In genomic region chr7:100430450-100431285, GRCh38 we compare ENCODE assay signal across 8 cellular contexts. TPM values are rescaled to one million over a fixed set of nuclear protein-coding genes. Genes with fewer than 3 reads are reported as not detected.
DNase-seq lines count a peak whose midpoint lies in the region; ATAC-seq, FAIRE-seq and TF ChIP-seq lines count a peak whose summit lies in the region.

No MANE protein-coding gene starts in this region.

- H3K27me3 ChIP-seq in ACC112 (ENCODE audit: insufficient read depth, low read length), result no peaks in the 10 kb centered on the region

- peaks cover 52% of the 10 kb centered on the region for H3K4me1 Mint-ChIP-seq in nephron progenitor cell

- H3K27ac Mint-ChIP-seq in nephron progenitor cell, result peak overlapping the region; percentile 87

- DNase-seq in HFF-Myc (ENCODE audit: extremely low read depth, low read depth) (no peak), epithelial cell of proximal tubule (ENCODE audit: low read depth) (no peak), nephron progenitor cell (no peak), NCI-H1048 (lab: John Stamatoyannopoulos, UW) (no peak), D721Med (ENCODE audit: insufficient read length, low spot score) (no peak)
- peak; percentile 39 to 49 for DNase-seq in activated CD4-positive, alpha-beta T cell treated with anti-CD3 and anti-CD28 coated beads, Interleukin-2, amount 50 U/mL, for 48 hours

- 0 out of 2 replicates have a peak, but pooled peaks cover 8% of the 10 kb centered on the region for H3K36me3 ChIP-seq in ACC112 (ENCODE audit: insufficient read depth, low read length)

- H3K27me3 Mint-ChIP-seq in nephron progenitor cell (ENCODE audit: low read depth, poor library complexity), result peaks cover 12% of the 10 kb centered on the region

- no peak for FAIRE-seq in D721Med (lab: Jason Lieb, UNC)

- peaks cover 40% of the 10 kb centered on the region for H3K79me2 ChIP-seq in ACC112 (ENCODE audit: control insufficient read depth, insufficient read depth, low read length, unreplicated experiment)

- H3K27ac ChIP-seq in ACC112 (ENCODE audit: low read depth, low read length), result peak overlapping the region; percentile 95

- peaks cover 36% of the 10 kb centered on the region for H3K36me3 Mint-ChIP-seq in nephron progenitor cell (ENCODE audit: low read depth)

- no peak for TF ChIP-seq CTCF in HFF-Myc (IDR thresholded peaks at IDR 0.05; ENCODE audit: low read depth, low read length, missing control alignments)
- TF ChIP-seq CTCF in epithelial cell of proximal tubule (conservative IDR thresholded peaks at IDR 0.05; ENCODE audit: low read depth, low read length), result no peak
- no peak for TF ChIP-seq CTCF in nephron progenitor cell (IDR thresholded peaks at IDR 0.05)
- no peak for TF ChIP-seq CTCF in D721Med (IDR thresholded peaks at IDR 0.05; ENCODE audit: insufficient read depth, missing control alignments)

- peaks cover 7% of the 10 kb centered on the region for H3K9me3 Mint-ChIP-seq in nephron progenitor cell

- H3K4me1 ChIP-seq in ACC112 (ENCODE audit: control insufficient read depth, insufficient read depth, low read length, unreplicated experiment), result peaks cover 30% of the 10 kb centered on the region

- H3K4me3 Mint-ChIP-seq in nephron progenitor cell, result peak overlapping the region; percentile 88

- no peak for ATAC-seq in HG03139 (IDR thresholded peaks at IDR 0.05; ENCODE audit: unreplicated experiment)

- no peak overlapping the region for H2AFZ ChIP-seq in ACC112 (ENCODE audit: low read length, unreplicated experiment)

- H3K4me3 ChIP-seq in ACC112 (ENCODE audit: low read depth, low read length), result peak overlapping the region; percentile 80
- peak overlapping the region; percentile 76 for H3K4me3 ChIP-seq in HFF-Myc (replicated peaks; ENCODE audit: low read depth, low read length)
- peak overlapping the region; percentile 92 for H3K4me3 ChIP-seq in epithelial cell of proximal tubule (ENCODE audit: low read depth, low read length)

RNA-seq across cellular contexts. Expression of gene MEPCE, which starts 1.0 kb away (rescaled TPM):
- total RNA-seq in epithelial cell of proximal tubule, result 26.5 and 34.1 TPM in 2 replicates

RNA-seq across cellular contexts. Expression of gene ZCWPW1, which starts 2.2 kb away (rescaled TPM):
- total RNA-seq in epithelial cell of proximal tubule, result 0.65 and 3.8 TPM in 2 replicates

RNA-seq across cellular contexts. Expression of gene PPP1R35, which starts 5.6 kb away (rescaled TPM):
- 78.6 and 127 TPM in 2 replicates for total RNA-seq in epithelial cell of proximal tubule

RNA-seq across cellular contexts. Expression of gene SPACDR, which starts 33.4 kb away (rescaled TPM):
- 0.65 TPM in 1 of 2 replicates, not detected in the other for total RNA-seq in epithelial cell of proximal tubule

RNA-seq across cellular contexts. Expression of gene TSC22D4, which starts 48.3 kb away (rescaled TPM):
- 36.6 and 45.4 TPM in 2 replicates for total RNA-seq in epithelial cell of proximal tubule

Comparison
In these comparisons a context has a peak if more than half of its experiments do, and no peak if none do; other contexts are left out.
1. DNase-seq: peak in activated CD4-positive, alpha-beta T cell treated with anti-CD3 and anti-CD28 coated beads, Interleukin-2, amount 50 U/mL, for 48 hours (2 of 2); none in HFF-Myc (single experiment), epithelial cell of proximal tubule (single experiment), nephron progenitor cell (single experiment), NCI-H1048 (single experiment) and D721Med (single experiment).
2. Peak in every context shown above with its lines, with median percentiles within 50 percentile points of each other: H3K4me3 ChIP-seq.